8 cellular contexts compared by ENCODE assay signal in genomic region chr4:185165605-185166063, GRCh38. TPM values are rescaled to one million over a fixed set of nuclear protein-coding genes. Genes with fewer than 3 reads are reported as not detected.
DNase-seq lines count a peak whose midpoint lies in the region; ATAC-seq and TF ChIP-seq lines count a peak whose summit lies in the region.

No MANE protein-coding gene starts in this region.

- no peaks in the 10 kb centered on the region for H3K79me2 ChIP-seq in smooth muscle cell (ENCODE audit: low read depth)

- intact Hi-C loops in activated T-helper 1 cell treated with anti-CD3 and anti-CD28 coated beads, Interleukin-12 subunit alpha, Interleukin-12 subunit beta, Interleukin-2, Interleukin-4 antibody, amounts not matched to agents 30 ng/mL and 10 ng/mL and 1 ng/mL, durations not matched to agents 14 hours and 24 hours and 36 hours (cut with micrococcal nuclease) = loop anchor here (1.0 to 10.0 kb wide), 7 partner anchors 15 to 432 kb away; partner anchors contain the start of genes ACSL1, ANKRD37 and SLC25A4

- CTCF ChIA-PET in BJ (lab: Yijun Ruan, JAX) = interaction anchor here (1.2 kb wide), 1 partner anchor 10 kb away, joined by 3 read pairs; no protein-coding TSS in a partner anchor

- H3K4me1 ChIP-seq in smooth muscle cell (ENCODE audit: low read depth) = peaks cover 12% of the 10 kb centered on the region

- no peaks in the 10 kb centered on the region for H3K9me3 ChIP-seq in smooth muscle cell (replicated peaks; ENCODE audit: low read depth)
- H3K9me3 ChIP-seq in MG63 = no peaks in the 10 kb centered on the region

- H2AFZ ChIP-seq in smooth muscle cell (ENCODE audit: low read depth) = no peak overlapping the region

- DNase-seq in BJ (ENCODE audit: low read depth) = peak; percentile 55
- no peak for DNase-seq in activated T-helper 1 cell treated with anti-CD3 and anti-CD28 coated beads, Interleukin-12 subunit alpha, Interleukin-12 subunit beta, Interleukin-2, Interleukin-4 antibody, amounts not matched to agents 30 ng/mL and 10 ng/mL and 1 ng/mL, durations not matched to agents 14 hours and 24 hours and 36 hours (ENCODE audit: low spot score)
- no peak for DNase-seq in smooth muscle cell (lab: John Stamatoyannopoulos, UW; ENCODE audit: unreplicated experiment)
- DNase-seq in stimulated activated CD4-positive, alpha-beta T cell treated with anti-CD3 and anti-CD28 coated beads, Interleukin-4, amount 100 ng/mL, for 4 hours = no peak
- no peak for DNase-seq in MG63
- no peak for DNase-seq in NAMALWA (ENCODE audit: low spot score)

- H3K27me3 ChIP-seq in BJ (ENCODE audit: control insufficient read depth, insufficient read depth, low read length) (no peaks in the 10 kb centered on the region), smooth muscle cell (ENCODE audit: low read depth) (no peaks in the 10 kb centered on the region), MG63 (no peaks in the 10 kb centered on the region)

- peaks cover 55% of the 10 kb centered on the region for H3K36me3 Mint-ChIP-seq in activated T-helper 1 cell treated with anti-CD3 and anti-CD28 coated beads, Interleukin-12 subunit alpha, Interleukin-12 subunit beta, Interleukin-2, Interleukin-4 antibody, amounts not matched to agents 30 ng/mL and 10 ng/mL and 1 ng/mL, durations not matched to agents 14 hours and 24 hours and 36 hours (ENCODE audit: low read depth)

- ATAC-seq in GM18873 (IDR thresholded peaks at IDR 0.05; ENCODE audit: low FRiP score, unreplicated experiment) = peak; percentile 86
- ATAC-seq in HG03066 (IDR thresholded peaks at IDR 0.05; ENCODE audit: low read depth, unreplicated experiment) = peak; percentile 95

- 29% methylated on average over 2 of the region's 2 CpGs for WGBS in smooth muscle cell (ENCODE audit: low lambda C conversion rate)

- peaks cover 9% of the 10 kb centered on the region for H3F3A ChIP-seq in smooth muscle cell (ENCODE audit: low read depth)

- H3K4me3 ChIP-seq in BJ (ENCODE audit: low read depth, low read length) = no peak overlapping the region
- H3K4me3 ChIP-seq in smooth muscle cell = no peak overlapping the region
- H3K4me3 ChIP-seq in MG63 = no peak overlapping the region

- H3K27me3 Mint-ChIP-seq in activated T-helper 1 cell treated with anti-CD3 and anti-CD28 coated beads, Interleukin-12 subunit alpha, Interleukin-12 subunit beta, Interleukin-2, Interleukin-4 antibody, amounts not matched to agents 30 ng/mL and 10 ng/mL and 1 ng/mL, durations not matched to agents 14 hours and 24 hours and 36 hours (ENCODE audit: insufficient read depth) = peaks cover 32% of the 10 kb centered on the region

- no peaks in the 10 kb centered on the region for H3K9me3 Mint-ChIP-seq in activated T-helper 1 cell treated with anti-CD3 and anti-CD28 coated beads, Interleukin-12 subunit alpha, Interleukin-12 subunit beta, Interleukin-2, Interleukin-4 antibody, amounts not matched to agents 30 ng/mL and 10 ng/mL and 1 ng/mL, durations not matched to agents 14 hours and 24 hours and 36 hours

- no peak overlapping the region for H3K27ac ChIP-seq in smooth muscle cell (ENCODE audit: low read depth)

- peaks cover 20% of the 10 kb centered on the region for H3K4me1 Mint-ChIP-seq in activated T-helper 1 cell treated with anti-CD3 and anti-CD28 coated beads, Interleukin-12 subunit alpha, Interleukin-12 subunit beta, Interleukin-2, Interleukin-4 antibody, amounts not matched to agents 30 ng/mL and 10 ng/mL and 1 ng/mL, durations not matched to agents 14 hours and 24 hours and 36 hours (ENCODE audit: low read depth)

- peaks cover 16% of the 10 kb centered on the region for H4K20me1 ChIP-seq in smooth muscle cell (ENCODE audit: low read depth)

- TF ChIP-seq CTCF in BJ (IDR thresholded peaks at IDR 0.05; ENCODE audit: insufficient read depth, low read depth, low read length) = no peak
- no peak for TF ChIP-seq CTCF in smooth muscle cell (IDR thresholded peaks at IDR 0.05; ENCODE audit: borderline replicate concordance, insufficient read depth, poor library complexity, severe bottlenecking)

- no peak overlapping the region for H3K9ac ChIP-seq in smooth muscle cell (ENCODE audit: low read depth)

- H3K36me3 ChIP-seq in BJ (ENCODE audit: control insufficient read depth, insufficient read depth, low read length) = peaks cover 2% of the 10 kb centered on the region; the same call in 1 of the 2 replicates
- H3K36me3 ChIP-seq in smooth muscle cell (ENCODE audit: low read depth) = peaks cover 17% of the 10 kb centered on the region
- peaks cover 27% of the 10 kb centered on the region for H3K36me3 ChIP-seq in MG63

- peak overlapping the region; percentile 80 for H3K27ac Mint-ChIP-seq in activated T-helper 1 cell treated with anti-CD3 and anti-CD28 coated beads, Interleukin-12 subunit alpha, Interleukin-12 subunit beta, Interleukin-2, Interleukin-4 antibody, amounts not matched to agents 30 ng/mL and 10 ng/mL and 1 ng/mL, durations not matched to agents 14 hours and 24 hours and 36 hours

- peak overlapping the region; percentile 54 for H3K4me2 ChIP-seq in smooth muscle cell

- no peak overlapping the region for H3K4me3 Mint-ChIP-seq in activated T-helper 1 cell treated with anti-CD3 and anti-CD28 coated beads, Interleukin-12 subunit alpha, Interleukin-12 subunit beta, Interleukin-2, Interleukin-4 antibody, amounts not matched to agents 30 ng/mL and 10 ng/mL and 1 ng/mL, durations not matched to agents 14 hours and 24 hours and 36 hours

- POLR2A ChIA-PET in BJ (lab: Charles Lee) = no interaction called here

RNA-seq across cellular contexts. Expression of gene SLC25A4, which starts 22.6 kb away (rescaled TPM):
- 24.2 and 29.2 TPM in 2 replicates for polyA plus RNA-seq in BJ (2011; rRNA removed)
- polyA minus RNA-seq in BJ (2011; rRNA and poly(A)+ RNA removed) = 7.9 and 11.8 TPM in 2 replicates
- 2.3 and 2.7 TPM in 2 replicates for total RNA-seq in activated T-helper 1 cell treated with anti-CD3 and anti-CD28 coated beads, Interleukin-12 subunit alpha, Interleukin-12 subunit beta, Interleukin-2, Interleukin-4 antibody, amounts not matched to agents 30 ng/mL and 10 ng/mL and 1 ng/mL, durations not matched to agents 14 hours and 24 hours and 36 hours
- total RNA-seq in smooth muscle cell = 9.6 and 16.0 TPM in 2 replicates
- polyA plus RNA-seq in smooth muscle cell = 19.0 and 50.7 TPM in 2 replicates
- total RNA-seq in MG63 (2014; rRNA removed; shearing (Covaris generic); ENCODE audit: low replicate concordance) = 6.3 and 13.7 TPM in 2 replicates

RNA-seq across cellular contexts. Expression of gene CFAP97, which starts 38.2 kb away (rescaled TPM):
- polyA plus RNA-seq in BJ (2011; rRNA removed) (16.4 and 35.3 TPM in 2 replicates), smooth muscle cell (11.4 and 15.7 TPM in 2 replicates)
- polyA minus RNA-seq in BJ (2011; rRNA and poly(A)+ RNA removed) = 13.1 and 14.3 TPM in 2 replicates
- total RNA-seq in activated T-helper 1 cell treated with anti-CD3 and anti-CD28 coated beads, Interleukin-12 subunit alpha, Interleukin-12 subunit beta, Interleukin-2, Interleukin-4 antibody, amounts not matched to agents 30 ng/mL and 10 ng/mL and 1 ng/mL, durations not matched to agents 14 hours and 24 hours and 36 hours = 52.4 and 54.6 TPM in 2 replicates
- total RNA-seq in smooth muscle cell = 19.0 and 28.2 TPM in 2 replicates
- 15.0 and 24.3 TPM in 2 replicates for total RNA-seq in MG63 (2014; rRNA removed; shearing (Covaris generic); ENCODE audit: low replicate concordance)

RNA-seq across cellular contexts. Expression of gene SNX25, which starts 43.8 kb away (rescaled TPM):
- 11.7 and 22.5 TPM in 2 replicates for polyA plus RNA-seq in BJ (2011; rRNA removed)
- polyA minus RNA-seq in BJ (2011; rRNA and poly(A)+ RNA removed) = 30.3 and 50.8 TPM in 2 replicates
- 22.9 and 25.3 TPM in 2 replicates for total RNA-seq in activated T-helper 1 cell treated with anti-CD3 and anti-CD28 coated beads, Interleukin-12 subunit alpha, Interleukin-12 subunit beta, Interleukin-2, Interleukin-4 antibody, amounts not matched to agents 30 ng/mL and 10 ng/mL and 1 ng/mL, durations not matched to agents 14 hours and 24 hours and 36 hours
- 23.6 and 25.5 TPM in 2 replicates for total RNA-seq in smooth muscle cell
- polyA plus RNA-seq in smooth muscle cell = 12.3 and 16.1 TPM in 2 replicates
- total RNA-seq in MG63 (2014; rRNA removed; shearing (Covaris generic); ENCODE audit: low replicate concordance) = 8.2 and 9.0 TPM in 2 replicates
